In genomic region chr15:28737521-28738199, GRCh38 we compare ENCODE assay signal across 7 cellular contexts. TPM values are rescaled to one million over a fixed set of nuclear protein-coding genes. Genes with fewer than 3 reads are reported as not detected.
DNase-seq lines count a peak whose midpoint lies in the region; ATAC-seq and TF ChIP-seq lines count a peak whose summit lies in the region.
"Not testable (repeated sequence)": the region's sequence is repeated elsewhere in the genome, so short reads cannot be mapped to it uniquely, and the experiment has no call there.

No MANE protein-coding gene starts in this region.

- not testable (repeated sequence) for H3K27me3 ChIP-seq in SJCRH30, left lung, gastrocnemius medialis

- peak; percentile 49 for ATAC-seq in GM18519 (IDR thresholded peaks at IDR 0.05; ENCODE audit: low FRiP score, unreplicated experiment)
- ATAC-seq in HG03025 (IDR thresholded peaks at IDR 0.05; ENCODE audit: low FRiP score, unreplicated experiment), result peak; percentile 49
- ATAC-seq in left lung, result peak; percentile 97
- ATAC-seq in gastrocnemius medialis, result peak; percentile 95 to 96

- TF ChIP-seq CTCF in epithelial cell of proximal tubule (conservative IDR thresholded peaks at IDR 0.05; ENCODE audit: low read depth, low read length); left lung (IDR thresholded peaks at IDR 0.05); gastrocnemius medialis (IDR thresholded peaks at IDR 0.05 in 4 of 5, conservative IDR thresholded peaks at IDR 0.05 in 1 of 5): not testable (repeated sequence)

- H3K9me3 ChIP-seq in SJCRH30 (replicated peaks); left lung; gastrocnemius medialis: not testable (repeated sequence)

- not testable (repeated sequence) for H3K27ac ChIP-seq in SJCRH30
- H3K27ac ChIP-seq in left lung, result peak overlapping the region; percentile 67 to 68
- peak overlapping the region; percentile 74 to 87 (median 80) for H3K27ac ChIP-seq in gastrocnemius medialis

- not testable (repeated sequence) for TF ChIP-seq POLR2A in gastrocnemius medialis (IDR thresholded peaks at IDR 0.05)

- H3K4me3 ChIP-seq in SJCRH30 (peak overlapping the region; percentile 42), epithelial cell of proximal tubule (ENCODE audit: low read depth, low read length) (peak overlapping the region; percentile 53), left lung (peak overlapping the region; percentile 11 to 39), gastrocnemius medialis (peak overlapping the region; percentile 56 to 69 (median 58))

- DNase-seq in SJCRH30, result peak; percentile 8 to 27
- DNase-seq in activated gamma-delta T cell treated with Interleukin-2 at 50 U/mL for 16 hours, result peak; percentile 14
- DNase-seq in epithelial cell of proximal tubule (ENCODE audit: low read depth); gastrocnemius medialis: not testable (repeated sequence)
- DNase-seq in left lung, result peak in 1 of 2 donors; percentile 89

- intact Hi-C loops in left lung (cut with DNase I); gastrocnemius medialis (cut with DNase I; ENCODE audit: low total_unique reads): not testable (repeated sequence)

- in situ Hi-C loops in gastrocnemius medialis (cut with MboI; ENCODE audit: low sequenced_read_pairs in 4 of 4), result not testable (repeated sequence)

- not testable (repeated sequence) for H3K4me1 ChIP-seq in SJCRH30, left lung, gastrocnemius medialis

- not testable (repeated sequence) for H3K36me3 ChIP-seq in SJCRH30, left lung, gastrocnemius medialis

RNA-seq across cellular contexts. Expression of gene GOLGA8M, which starts 25.4 kb away (rescaled TPM):
- not detected in 2 replicates for total RNA-seq in SJCRH30 (2014; rRNA removed; shearing (Covaris generic))
- total RNA-seq in epithelial cell of proximal tubule, result 0.06 TPM in 1 of 2 replicates, not detected in the other
- total RNA-seq in left lung, result 1 to 10 TPM; 1.5 to 2.0 TPM
- under 1 TPM in 1 of 4 donors, not detected in 3; 0.61 TPM for total RNA-seq in gastrocnemius medialis
